In the genomic region with DNA sequence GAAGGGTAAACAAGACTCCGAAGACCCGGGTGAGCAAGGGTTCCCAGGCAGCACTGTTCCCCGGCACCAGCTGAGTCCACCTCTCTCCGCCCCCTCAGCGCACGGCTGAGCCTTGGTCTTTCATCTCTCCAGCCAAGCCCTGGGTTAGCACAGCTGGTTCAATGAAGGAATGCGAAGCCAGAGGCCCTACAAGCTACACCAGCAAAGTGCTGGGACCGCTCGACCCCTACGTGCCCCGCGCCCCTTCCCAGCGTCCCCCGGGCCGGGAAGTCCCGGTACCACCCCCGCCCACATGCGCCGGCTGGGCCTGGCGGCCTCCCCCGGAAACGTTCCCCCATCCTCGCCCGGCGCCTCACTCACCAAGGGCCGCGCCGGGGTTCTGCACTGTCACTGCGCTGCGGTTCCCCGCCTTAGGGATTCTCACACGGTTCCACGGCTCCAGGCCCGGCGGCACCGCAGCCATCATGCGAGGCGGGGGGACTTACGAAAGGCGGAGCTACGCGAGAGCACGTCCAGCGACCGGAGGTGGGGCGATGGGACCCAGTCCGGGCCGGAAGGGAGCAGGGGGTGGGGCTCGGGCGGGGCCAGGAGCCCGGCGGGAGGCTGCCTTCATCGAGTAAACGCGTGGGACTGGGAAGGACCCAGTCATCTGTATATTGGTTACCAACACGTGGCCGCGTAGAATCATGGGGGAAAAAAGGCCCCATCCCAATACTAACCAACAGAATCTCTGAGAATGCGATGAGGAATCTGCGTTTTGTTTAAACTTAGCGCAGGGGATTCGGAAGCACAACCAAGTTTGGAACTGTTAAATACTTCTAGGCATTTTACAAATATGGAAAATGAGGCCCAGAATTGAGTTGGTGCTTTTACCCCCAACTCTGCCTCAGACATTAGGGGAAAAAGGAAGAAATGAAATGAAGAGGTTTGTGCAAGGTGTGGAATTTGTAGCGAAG, we compare ENCODE assay signal across 1 cellular context.
TF ChIP-seq lines count a peak whose summit lies in the region.

No MANE protein-coding gene starts in this region.

TF ChIP-seq in WTC11, 78 proteins besides CTCF, POLR2A, EP300 and RAD21 (continued from another document and continues in another):
- TF ChIP-seq CREB1 (CRISPR knock-in tag; IDR thresholded peaks at IDR 0.05) (0 out of 2 replicates have a peak, but pooled peaks have one; percentile 52), NR1H2 (CRISPR knock-in tag; IDR thresholded peaks at IDR 0.05) (no peak), GTF2I (CRISPR knock-in tag; conservative IDR thresholded peaks at IDR 0.05) (no peak), TEAD4 (CRISPR knock-in tag; IDR thresholded peaks at IDR 0.05) (peak; percentile 73; the same call in 1 of the 2 replicates), ESRRA (CRISPR knock-in tag; IDR thresholded peaks at IDR 0.05; ENCODE audit: borderline replicate concordance) (no peak), SMAD4 (CRISPR knock-in tag; IDR thresholded peaks at IDR 0.05) (no peak), CREM (CRISPR knock-in tag; IDR thresholded peaks at IDR 0.05) (0 out of 2 replicates have a peak, but pooled peaks have one; percentile 32), TEAD1 (CRISPR knock-in tag; IDR thresholded peaks at IDR 0.05) (peak; percentile 77; the same call in 1 of the 2 replicates), ZNF232 (CRISPR knock-in tag; IDR thresholded peaks at IDR 0.05) (peak; percentile 86; the same call in 1 of the 2 replicates), KAT7 (CRISPR knock-in tag; IDR thresholded peaks at IDR 0.05; ENCODE audit: borderline replicate concordance) (0 out of 2 replicates have a peak, but pooled peaks have one; percentile 93), SP1 (CRISPR knock-in tag; conservative IDR thresholded peaks at IDR 0.05) (peak; percentile 88), GABPB1 (CRISPR knock-in tag; IDR thresholded peaks at IDR 0.05) (no peak; the same call in 1 of the 2 replicates), ZNF138 (CRISPR knock-in tag; conservative IDR thresholded peaks at IDR 0.05) (no peak), FOXP1 (CRISPR knock-in tag; IDR thresholded peaks at IDR 0.05; ENCODE audit: borderline replicate concordance) (peak; percentile 84), ETV6 (CRISPR knock-in tag; IDR thresholded peaks at IDR 0.05) (peak; percentile 49; the same call in 1 of the 2 replicates), TP53 (CRISPR knock-in tag; IDR thresholded peaks at IDR 0.05) (peak; percentile 74; the same call in 1 of the 2 replicates), NR2C2 (CRISPR knock-in tag; IDR thresholded peaks at IDR 0.05) (no peak), TCF7 (CRISPR knock-in tag; IDR thresholded peaks at IDR 0.05; ENCODE audit: low read depth) (no peak), SMAD3 (CRISPR knock-in tag; IDR thresholded peaks at IDR 0.05; ENCODE audit: borderline replicate concordance) (no peak), FOXK1 (CRISPR knock-in tag; IDR thresholded peaks at IDR 0.05) (peak; percentile 18), NR3C1 (CRISPR knock-in tag; conservative IDR thresholded peaks at IDR 0.05; ENCODE audit: low read depth) (0 out of 2 replicates have a peak, but pooled peaks have one; percentile 55), GRHL2 (CRISPR knock-in tag; IDR thresholded peaks at IDR 0.05; ENCODE audit: insufficient replicate concordance, severe bottlenecking) (no peak), JUN (CRISPR knock-in tag; IDR thresholded peaks at IDR 0.05) (peak; percentile 76; the same call in 1 of the 2 replicates), MYBL2 (CRISPR knock-in tag; IDR thresholded peaks at IDR 0.05) (peak; percentile 27; the same call in 1 of the 2 replicates), JAZF1 (CRISPR knock-in tag; IDR thresholded peaks at IDR 0.05) (no peak)
- TF ChIP-seq, protein P1, sequence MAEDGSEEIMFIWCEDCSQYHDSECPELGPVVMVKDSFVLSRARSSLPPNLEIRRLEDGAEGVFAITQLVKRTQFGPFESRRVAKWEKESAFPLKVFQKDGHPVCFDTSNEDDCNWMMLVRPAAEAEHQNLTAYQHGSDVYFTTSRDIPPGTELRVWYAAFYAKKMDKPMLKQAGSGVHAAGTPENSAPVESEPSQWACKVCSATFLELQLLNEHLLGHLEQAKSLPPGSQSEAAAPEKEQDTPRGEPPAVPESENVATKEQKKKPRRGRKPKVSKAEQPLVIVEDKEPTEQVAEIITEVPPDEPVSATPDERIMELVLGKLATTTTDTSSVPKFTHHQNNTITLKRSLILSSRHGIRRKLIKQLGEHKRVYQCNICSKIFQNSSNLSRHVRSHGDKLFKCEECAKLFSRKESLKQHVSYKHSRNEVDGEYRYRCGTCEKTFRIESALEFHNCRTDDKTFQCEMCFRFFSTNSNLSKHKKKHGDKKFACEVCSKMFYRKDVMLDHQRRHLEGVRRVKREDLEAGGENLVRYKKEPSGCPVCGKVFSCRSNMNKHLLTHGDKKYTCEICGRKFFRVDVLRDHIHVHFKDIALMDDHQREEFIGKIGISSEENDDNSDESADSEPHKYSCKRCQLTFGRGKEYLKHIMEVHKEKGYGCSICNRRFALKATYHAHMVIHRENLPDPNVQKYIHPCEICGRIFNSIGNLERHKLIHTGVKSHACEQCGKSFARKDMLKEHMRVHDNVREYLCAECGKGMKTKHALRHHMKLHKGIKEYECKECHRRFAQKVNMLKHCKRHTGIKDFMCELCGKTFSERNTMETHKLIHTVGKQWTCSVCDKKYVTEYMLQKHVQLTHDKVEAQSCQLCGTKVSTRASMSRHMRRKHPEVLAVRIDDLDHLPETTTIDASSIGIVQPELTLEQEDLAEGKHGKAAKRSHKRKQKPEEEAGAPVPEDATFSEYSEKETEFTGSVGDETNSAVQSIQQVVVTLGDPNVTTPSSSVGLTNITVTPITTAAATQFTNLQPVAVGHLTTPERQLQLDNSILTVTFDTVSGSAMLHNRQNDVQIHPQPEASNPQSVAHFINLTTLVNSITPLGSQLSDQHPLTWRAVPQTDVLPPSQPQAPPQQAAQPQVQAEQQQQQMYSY (CRISPR knock-in tag; IDR thresholded peaks at IDR 0.05), result peak; percentile 55; the same call in 1 of the 2 replicates
- TF ChIP-seq, protein P2, sequence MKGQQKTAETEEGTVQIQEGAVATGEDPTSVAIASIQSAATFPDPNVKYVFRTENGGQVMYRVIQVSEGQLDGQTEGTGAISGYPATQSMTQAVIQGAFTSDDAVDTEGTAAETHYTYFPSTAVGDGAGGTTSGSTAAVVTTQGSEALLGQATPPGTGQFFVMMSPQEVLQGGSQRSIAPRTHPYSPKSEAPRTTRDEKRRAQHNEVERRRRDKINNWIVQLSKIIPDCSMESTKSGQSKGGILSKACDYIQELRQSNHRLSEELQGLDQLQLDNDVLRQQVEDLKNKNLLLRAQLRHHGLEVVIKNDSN (CRISPR knock-in tag; IDR thresholded peaks at IDR 0.05), result peak; percentile 69; the same call in 1 of the 2 replicates
- TF ChIP-seq, protein P3, sequence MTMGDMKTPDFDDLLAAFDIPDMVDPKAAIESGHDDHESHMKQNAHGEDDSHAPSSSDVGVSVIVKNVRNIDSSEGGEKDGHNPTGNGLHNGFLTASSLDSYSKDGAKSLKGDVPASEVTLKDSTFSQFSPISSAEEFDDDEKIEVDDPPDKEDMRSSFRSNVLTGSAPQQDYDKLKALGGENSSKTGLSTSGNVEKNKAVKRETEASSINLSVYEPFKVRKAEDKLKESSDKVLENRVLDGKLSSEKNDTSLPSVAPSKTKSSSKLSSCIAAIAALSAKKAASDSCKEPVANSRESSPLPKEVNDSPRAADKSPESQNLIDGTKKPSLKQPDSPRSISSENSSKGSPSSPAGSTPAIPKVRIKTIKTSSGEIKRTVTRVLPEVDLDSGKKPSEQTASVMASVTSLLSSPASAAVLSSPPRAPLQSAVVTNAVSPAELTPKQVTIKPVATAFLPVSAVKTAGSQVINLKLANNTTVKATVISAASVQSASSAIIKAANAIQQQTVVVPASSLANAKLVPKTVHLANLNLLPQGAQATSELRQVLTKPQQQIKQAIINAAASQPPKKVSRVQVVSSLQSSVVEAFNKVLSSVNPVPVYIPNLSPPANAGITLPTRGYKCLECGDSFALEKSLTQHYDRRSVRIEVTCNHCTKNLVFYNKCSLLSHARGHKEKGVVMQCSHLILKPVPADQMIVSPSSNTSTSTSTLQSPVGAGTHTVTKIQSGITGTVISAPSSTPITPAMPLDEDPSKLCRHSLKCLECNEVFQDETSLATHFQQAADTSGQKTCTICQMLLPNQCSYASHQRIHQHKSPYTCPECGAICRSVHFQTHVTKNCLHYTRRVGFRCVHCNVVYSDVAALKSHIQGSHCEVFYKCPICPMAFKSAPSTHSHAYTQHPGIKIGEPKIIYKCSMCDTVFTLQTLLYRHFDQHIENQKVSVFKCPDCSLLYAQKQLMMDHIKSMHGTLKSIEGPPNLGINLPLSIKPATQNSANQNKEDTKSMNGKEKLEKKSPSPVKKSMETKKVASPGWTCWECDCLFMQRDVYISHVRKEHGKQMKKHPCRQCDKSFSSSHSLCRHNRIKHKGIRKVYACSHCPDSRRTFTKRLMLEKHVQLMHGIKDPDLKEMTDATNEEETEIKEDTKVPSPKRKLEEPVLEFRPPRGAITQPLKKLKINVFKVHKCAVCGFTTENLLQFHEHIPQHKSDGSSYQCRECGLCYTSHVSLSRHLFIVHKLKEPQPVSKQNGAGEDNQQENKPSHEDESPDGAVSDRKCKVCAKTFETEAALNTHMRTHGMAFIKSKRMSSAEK (CRISPR knock-in tag; IDR thresholded peaks at IDR 0.05; ENCODE audit: borderline replicate concordance), result peak; percentile 79; the same call in 1 of the 2 replicates
- TF ChIP-seq, protein P4, sequence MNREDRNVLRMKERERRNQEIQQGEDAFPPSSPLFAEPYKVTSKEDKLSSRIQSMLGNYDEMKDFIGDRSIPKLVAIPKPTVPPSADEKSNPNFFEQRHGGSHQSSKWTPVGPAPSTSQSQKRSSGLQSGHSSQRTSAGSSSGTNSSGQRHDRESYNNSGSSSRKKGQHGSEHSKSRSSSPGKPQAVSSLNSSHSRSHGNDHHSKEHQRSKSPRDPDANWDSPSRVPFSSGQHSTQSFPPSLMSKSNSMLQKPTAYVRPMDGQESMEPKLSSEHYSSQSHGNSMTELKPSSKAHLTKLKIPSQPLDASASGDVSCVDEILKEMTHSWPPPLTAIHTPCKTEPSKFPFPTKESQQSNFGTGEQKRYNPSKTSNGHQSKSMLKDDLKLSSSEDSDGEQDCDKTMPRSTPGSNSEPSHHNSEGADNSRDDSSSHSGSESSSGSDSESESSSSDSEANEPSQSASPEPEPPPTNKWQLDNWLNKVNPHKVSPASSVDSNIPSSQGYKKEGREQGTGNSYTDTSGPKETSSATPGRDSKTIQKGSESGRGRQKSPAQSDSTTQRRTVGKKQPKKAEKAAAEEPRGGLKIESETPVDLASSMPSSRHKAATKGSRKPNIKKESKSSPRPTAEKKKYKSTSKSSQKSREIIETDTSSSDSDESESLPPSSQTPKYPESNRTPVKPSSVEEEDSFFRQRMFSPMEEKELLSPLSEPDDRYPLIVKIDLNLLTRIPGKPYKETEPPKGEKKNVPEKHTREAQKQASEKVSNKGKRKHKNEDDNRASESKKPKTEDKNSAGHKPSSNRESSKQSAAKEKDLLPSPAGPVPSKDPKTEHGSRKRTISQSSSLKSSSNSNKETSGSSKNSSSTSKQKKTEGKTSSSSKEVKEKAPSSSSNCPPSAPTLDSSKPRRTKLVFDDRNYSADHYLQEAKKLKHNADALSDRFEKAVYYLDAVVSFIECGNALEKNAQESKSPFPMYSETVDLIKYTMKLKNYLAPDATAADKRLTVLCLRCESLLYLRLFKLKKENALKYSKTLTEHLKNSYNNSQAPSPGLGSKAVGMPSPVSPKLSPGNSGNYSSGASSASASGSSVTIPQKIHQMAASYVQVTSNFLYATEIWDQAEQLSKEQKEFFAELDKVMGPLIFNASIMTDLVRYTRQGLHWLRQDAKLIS (CRISPR knock-in tag; IDR thresholded peaks at IDR 0.05; ENCODE audit: borderline replicate concordance), result peak; percentile 36; the same call in 1 of the 2 replicates
- TF ChIP-seq, protein P5, sequence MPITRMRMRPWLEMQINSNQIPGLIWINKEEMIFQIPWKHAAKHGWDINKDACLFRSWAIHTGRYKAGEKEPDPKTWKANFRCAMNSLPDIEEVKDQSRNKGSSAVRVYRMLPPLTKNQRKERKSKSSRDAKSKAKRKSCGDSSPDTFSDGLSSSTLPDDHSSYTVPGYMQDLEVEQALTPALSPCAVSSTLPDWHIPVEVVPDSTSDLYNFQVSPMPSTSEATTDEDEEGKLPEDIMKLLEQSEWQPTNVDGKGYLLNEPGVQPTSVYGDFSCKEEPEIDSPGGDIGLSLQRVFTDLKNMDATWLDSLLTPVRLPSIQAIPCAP (CRISPR knock-in tag; IDR thresholded peaks at IDR 0.05), result peak; percentile 31; the same call in 1 of the 2 replicates
- TF ChIP-seq, protein P6, sequence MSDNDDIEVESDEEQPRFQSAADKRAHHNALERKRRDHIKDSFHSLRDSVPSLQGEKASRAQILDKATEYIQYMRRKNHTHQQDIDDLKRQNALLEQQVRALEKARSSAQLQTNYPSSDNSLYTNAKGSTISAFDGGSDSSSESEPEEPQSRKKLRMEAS (CRISPR knock-in tag; IDR thresholded peaks at IDR 0.05), result peak; percentile 97
- TF ChIP-seq, protein P7, sequence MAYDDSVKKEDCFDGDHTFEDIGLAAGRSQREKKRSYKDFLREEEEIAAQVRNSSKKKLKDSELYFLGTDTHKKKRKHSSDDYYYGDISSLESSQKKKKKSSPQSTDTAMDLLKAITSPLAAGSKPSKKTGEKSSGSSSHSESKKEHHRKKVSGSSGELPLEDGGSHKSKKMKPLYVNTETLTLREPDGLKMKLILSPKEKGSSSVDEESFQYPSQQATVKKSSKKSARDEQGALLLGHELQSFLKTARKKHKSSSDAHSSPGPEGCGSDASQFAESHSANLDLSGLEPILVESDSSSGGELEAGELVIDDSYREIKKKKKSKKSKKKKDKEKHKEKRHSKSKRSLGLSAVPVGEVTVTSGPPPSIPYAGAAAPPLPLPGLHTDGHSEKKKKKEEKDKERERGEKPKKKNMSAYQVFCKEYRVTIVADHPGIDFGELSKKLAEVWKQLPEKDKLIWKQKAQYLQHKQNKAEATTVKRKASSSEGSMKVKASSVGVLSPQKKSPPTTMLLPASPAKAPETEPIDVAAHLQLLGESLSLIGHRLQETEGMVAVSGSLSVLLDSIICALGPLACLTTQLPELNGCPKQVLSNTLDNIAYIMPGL (CRISPR knock-in tag; IDR thresholded peaks at IDR 0.05), result peak; percentile 93
- TF ChIP-seq, protein P8, sequence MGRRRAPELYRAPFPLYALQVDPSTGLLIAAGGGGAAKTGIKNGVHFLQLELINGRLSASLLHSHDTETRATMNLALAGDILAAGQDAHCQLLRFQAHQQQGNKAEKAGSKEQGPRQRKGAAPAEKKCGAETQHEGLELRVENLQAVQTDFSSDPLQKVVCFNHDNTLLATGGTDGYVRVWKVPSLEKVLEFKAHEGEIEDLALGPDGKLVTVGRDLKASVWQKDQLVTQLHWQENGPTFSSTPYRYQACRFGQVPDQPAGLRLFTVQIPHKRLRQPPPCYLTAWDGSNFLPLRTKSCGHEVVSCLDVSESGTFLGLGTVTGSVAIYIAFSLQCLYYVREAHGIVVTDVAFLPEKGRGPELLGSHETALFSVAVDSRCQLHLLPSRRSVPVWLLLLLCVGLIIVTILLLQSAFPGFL (CRISPR knock-in tag; IDR thresholded peaks at IDR 0.05; ENCODE audit: borderline replicate concordance), result no peak; the same call in 1 of the 2 replicates
- TF ChIP-seq, protein P9, sequence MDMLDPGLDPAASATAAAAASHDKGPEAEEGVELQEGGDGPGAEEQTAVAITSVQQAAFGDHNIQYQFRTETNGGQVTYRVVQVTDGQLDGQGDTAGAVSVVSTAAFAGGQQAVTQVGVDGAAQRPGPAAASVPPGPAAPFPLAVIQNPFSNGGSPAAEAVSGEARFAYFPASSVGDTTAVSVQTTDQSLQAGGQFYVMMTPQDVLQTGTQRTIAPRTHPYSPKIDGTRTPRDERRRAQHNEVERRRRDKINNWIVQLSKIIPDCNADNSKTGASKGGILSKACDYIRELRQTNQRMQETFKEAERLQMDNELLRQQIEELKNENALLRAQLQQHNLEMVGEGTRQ (CRISPR knock-in tag; IDR thresholded peaks at IDR 0.05), result peak; percentile 64
- TF ChIP-seq, protein P10, sequence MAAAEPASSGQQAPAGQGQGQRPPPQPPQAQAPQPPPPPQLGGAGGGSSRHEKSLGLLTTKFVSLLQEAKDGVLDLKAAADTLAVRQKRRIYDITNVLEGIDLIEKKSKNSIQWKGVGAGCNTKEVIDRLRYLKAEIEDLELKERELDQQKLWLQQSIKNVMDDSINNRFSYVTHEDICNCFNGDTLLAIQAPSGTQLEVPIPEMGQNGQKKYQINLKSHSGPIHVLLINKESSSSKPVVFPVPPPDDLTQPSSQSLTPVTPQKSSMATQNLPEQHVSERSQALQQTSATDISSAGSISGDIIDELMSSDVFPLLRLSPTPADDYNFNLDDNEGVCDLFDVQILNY (CRISPR knock-in tag; IDR thresholded peaks at IDR 0.05), result peak; percentile 88
